ENCODE assay signal across 21 cellular contexts in genomic region chr10:13913890-13914289, GRCh38.
DNase-seq lines count a peak whose midpoint lies in the region; ATAC-seq, FAIRE-seq and TF ChIP-seq lines count a peak whose summit lies in the region.
"Had no signal": no experiment of that assay in that cellular context is flagged by ENCODE, and none has a peak within 500 bp of the region (broad histone marks: within the 10 kb centered on the region; RNA-seq: fewer than 3 reads in every experiment).

No MANE protein-coding gene starts in this region.

- TF ChIP-seq CTCF in liver (IDR thresholded peaks at IDR 0.05; ENCODE audit: low read depth, low read length, missing input control) = no peak
- no peak for TF ChIP-seq CTCF in HepG2 (CRISPR knock-in tag; IDR thresholded peaks at IDR 0.05)
- no peak for TF ChIP-seq CTCF in colonic mucosa (IDR thresholded peaks at IDR 0.05)

- BruUV-seq in HepG2 (replicated peaks; lab: Mats Ljungman, UMichigan) = no TSS peak

- WGBS in liver = 74% methylated on average over 5 of the region's 5 CpGs
- 72% methylated on average over 5 of the region's 5 CpGs for WGBS in HepG2 (ENCODE audit: low lambda C conversion rate)

- H3K9me3 ChIP-seq in liver (ENCODE audit: control insufficient read depth in 4 of 4, low read length in 3 of 4) (no peaks in the 10 kb centered on the region), HepG2 (ENCODE audit: low read length) (no peaks in the 10 kb centered on the region), colonic mucosa (no peaks in the 10 kb centered on the region)
- H3K9me3 ChIP-seq: body of pancreas, MG63 had no signal

- no peaks in the 10 kb centered on the region for H4K20me1 ChIP-seq in HepG2 (ENCODE audit: insufficient read depth, low read length)

- TF ChIP-seq RAD21 in liver (IDR thresholded peaks at IDR 0.05) (no peak), HepG2 (CRISPR knock-in tag; IDR thresholded peaks at IDR 0.05) (no peak)

- no peaks in the 10 kb centered on the region for H3K79me2 ChIP-seq in HepG2 (ENCODE audit: insufficient read depth, low read length)

- H3K27me3 ChIP-seq in liver (ENCODE audit: control insufficient read depth in 4 of 4, insufficient read depth in 4 of 4, low read length in 3 of 4) (no peaks in the 10 kb centered on the region), HepG2 (ENCODE audit: control insufficient read depth in 1 of 2, insufficient read depth in 2 of 2, low read length in 2 of 2) (no peaks in the 10 kb centered on the region), colonic mucosa (no peaks in the 10 kb centered on the region)
- H3K27me3 ChIP-seq: body of pancreas, MG63 had no signal

- FAIRE-seq in HepG2 (lab: Jason Lieb, UNC) = no peak

- H3K4me3 ChIP-seq in liver (ENCODE audit: low read depth in 1 of 3, low read length in 3 of 3) (no peak overlapping the region), HepG2 (replicated peaks in 1 of 3; ENCODE audit: insufficient read depth in 1 of 3, low read depth in 2 of 3, low read length in 3 of 3) (no peak overlapping the region), colonic mucosa (no peak overlapping the region)
- H3K4me3 ChIP-seq: body of pancreas, coronary artery, lung, MG63, SK-N-MC had no signal

- intact Hi-C loops in HepG2 (cut with micrococcal nuclease; ENCODE audit: unreplicated experiment) (no loop called here), head of caudate nucleus (cut with DNase I) (no loop called here), colonic mucosa (cut with DNase I) (no loop called here)

- TF ChIP-seq EP300 in HepG2 (IDR thresholded peaks at IDR 0.05; ENCODE audit: low read depth in 2 of 2, low read length in 2 of 2) (no peak), HepG2 (CRISPR knock-in tag; IDR thresholded peaks at IDR 0.05; ENCODE audit: borderline replicate concordance) (no peak)

- peak overlapping the region in 1 of 2 donors; percentile 1 for H3K27ac ChIP-seq in liver (ENCODE audit: low read depth in 1 of 2, low read length in 2 of 2)
- H3K27ac ChIP-seq in HepG2 (ENCODE audit: extremely low read length, insufficient read depth, low read length) = no peak overlapping the region
- H3K27ac ChIP-seq in colonic mucosa = no peak overlapping the region
- H3K27ac ChIP-seq: body of pancreas, coronary artery, foreskin keratinocyte, SK-N-MC had no signal

- no peak for DNase-seq in HepG2 (ENCODE audit: low spot score)
- peak in 32 of 42 donors; percentile 14 to 69 (median 40) for DNase-seq in head of caudate nucleus
- peak; percentile 87 for DNase-seq in myocyte (ENCODE audit: low read depth)
- no peak for DNase-seq in activated CD4-positive, alpha-beta T cell treated with anti-CD3 and anti-CD28 coated beads for 4 hours
- DNase-seq in colonic mucosa = no peak
- DNase-seq in stimulated activated naive CD8-positive, alpha-beta T cell treated with anti-CD3 and anti-CD28 coated beads, Interleukin-15, Interleukin-2, amounts not matched to agents 100 U/mL and 50 U/mL, for 24 hours = no peak
- no peak for DNase-seq in hepatic stellate cell (ENCODE audit: low spot score)
- DNase-seq: activated CD4-positive, alpha-beta T cell treated with anti-CD3 and anti-CD28 coated beads for 1 hour; CD4-positive, CD25-positive, alpha-beta regulatory T cell; DMS53; foreskin keratinocyte; HCEC 1CT; MG63; naive B cell; NCI-H82; stimulated activated CD4-positive, alpha-beta T cell treated with anti-CD3 and anti-CD28 coated beads, Interleukin-4, amount 100 ng/mL, for 24 hours had no signal

- no peak for TF ChIP-seq POLR2A in HepG2 (IDR thresholded peaks at IDR 0.05; ENCODE audit: insufficient read depth in 1 of 2, low read depth in 2 of 2, low read length in 2 of 2)

- in situ Hi-C loops in HepG2 (cut with HindIII; ENCODE audit: extremely low pct_ligation_motif_present, low pct_unique_long_range_greater_than_20kb) = no loop called here

- no peak overlapping the region for H3K9ac ChIP-seq in liver (ENCODE audit: low read depth in 1 of 2, low read length in 2 of 2)
- H3K9ac ChIP-seq in HepG2 (ENCODE audit: insufficient read depth, low read depth, low read length) = no peak overlapping the region
- H3K9ac ChIP-seq in colonic mucosa (ENCODE audit: low read depth in 2 of 2, low read length in 2 of 2) = no peak overlapping the region

- ATAC-seq in HepG2 = no peak
- ATAC-seq in stimulated activated naive CD8-positive, alpha-beta T cell treated with anti-CD3 and anti-CD28 coated beads, Interleukin-15, Interleukin-2, amounts not matched to agents 100 U/mL and 50 U/mL, for 24 hours = no peak
- ATAC-seq: body of pancreas, foreskin keratinocyte had no signal

- CTCF ChIA-PET in HepG2 (lab: Yijun Ruan, JAX; ENCODE audit: low intra/inter-chr PET ratio, low total read pairs) = no interaction called here

- H2AFZ ChIP-seq in HepG2 (ENCODE audit: low read length) = no peak overlapping the region

- no peak overlapping the region for H3K4me2 ChIP-seq in HepG2 (ENCODE audit: low read depth, low read length)

- H3K4me1 ChIP-seq in liver (ENCODE audit: control insufficient read depth in 4 of 4, insufficient read depth in 4 of 4, low read length in 3 of 4) = no peaks in the 10 kb centered on the region
- peaks cover 10% of the 10 kb centered on the region for H3K4me1 ChIP-seq in HepG2 (ENCODE audit: insufficient read depth, low read length)
- no peaks in the 10 kb centered on the region for H3K4me1 ChIP-seq in colonic mucosa
- H3K4me1 ChIP-seq: body of pancreas, foreskin keratinocyte had no signal

- H3K36me3 ChIP-seq in liver (ENCODE audit: control insufficient read depth in 4 of 4, insufficient read depth in 3 of 4, low read depth in 1 of 4, low read length in 3 of 4) = no peaks in the 10 kb centered on the region
- no peaks in the 10 kb centered on the region for H3K36me3 ChIP-seq in HepG2 (replicated peaks in 1 of 2; ENCODE audit: control insufficient read depth in 1 of 2, insufficient read depth in 2 of 2, low read length in 2 of 2)
- no peaks in the 10 kb centered on the region for H3K36me3 ChIP-seq in colonic mucosa
- H3K36me3 ChIP-seq: MG63 had no signal

- POLR2A ChIA-PET in HepG2 (lab: Yijun Ruan, JAX) = no interaction called here

TF ChIP-seq in liver, 16 proteins besides CTCF, POLR2A, EP300 and RAD21:
- peak; percentile 31 for TF ChIP-seq NR2F2 (IDR thresholded peaks at IDR 0.05)
- peak in 1 of 2 donors; percentile 5 for TF ChIP-seq RXRA (IDR thresholded peaks at IDR 0.05)
- TF ChIP-seq HNF4G (IDR thresholded peaks at IDR 0.05) = no peak
TF ChIP-seq in liver: peak in this region for 2.

TF ChIP-seq in HepG2, 621 proteins besides CTCF, POLR2A, EP300 and RAD21:
- TF ChIP-seq ZNF747 (CRISPR knock-in tag; IDR thresholded peaks at IDR 0.05; ENCODE audit: borderline replicate concordance) = no peak
- TF ChIP-seq, protein P1, sequence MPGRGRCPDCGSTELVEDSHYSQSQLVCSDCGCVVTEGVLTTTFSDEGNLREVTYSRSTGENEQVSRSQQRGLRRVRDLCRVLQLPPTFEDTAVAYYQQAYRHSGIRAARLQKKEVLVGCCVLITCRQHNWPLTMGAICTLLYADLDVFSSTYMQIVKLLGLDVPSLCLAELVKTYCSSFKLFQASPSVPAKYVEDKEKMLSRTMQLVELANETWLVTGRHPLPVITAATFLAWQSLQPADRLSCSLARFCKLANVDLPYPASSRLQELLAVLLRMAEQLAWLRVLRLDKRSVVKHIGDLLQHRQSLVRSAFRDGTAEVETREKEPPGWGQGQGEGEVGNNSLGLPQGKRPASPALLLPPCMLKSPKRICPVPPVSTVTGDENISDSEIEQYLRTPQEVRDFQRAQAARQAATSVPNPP (CRISPR knock-in tag; IDR thresholded peaks at IDR 0.05) = no peak
- TF ChIP-seq, protein P2, sequence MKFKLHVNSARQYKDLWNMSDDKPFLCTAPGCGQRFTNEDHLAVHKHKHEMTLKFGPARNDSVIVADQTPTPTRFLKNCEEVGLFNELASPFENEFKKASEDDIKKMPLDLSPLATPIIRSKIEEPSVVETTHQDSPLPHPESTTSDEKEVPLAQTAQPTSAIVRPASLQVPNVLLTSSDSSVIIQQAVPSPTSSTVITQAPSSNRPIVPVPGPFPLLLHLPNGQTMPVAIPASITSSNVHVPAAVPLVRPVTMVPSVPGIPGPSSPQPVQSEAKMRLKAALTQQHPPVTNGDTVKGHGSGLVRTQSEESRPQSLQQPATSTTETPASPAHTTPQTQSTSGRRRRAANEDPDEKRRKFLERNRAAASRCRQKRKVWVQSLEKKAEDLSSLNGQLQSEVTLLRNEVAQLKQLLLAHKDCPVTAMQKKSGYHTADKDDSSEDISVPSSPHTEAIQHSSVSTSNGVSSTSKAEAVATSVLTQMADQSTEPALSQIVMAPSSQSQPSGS (CRISPR knock-in tag; IDR thresholded peaks at IDR 0.05) = no peak
- no peak for TF ChIP-seq ISX (CRISPR knock-in tag; conservative IDR thresholded peaks at IDR 0.05)

Comparison
In these comparisons a context has a peak if more than half of its experiments do, and no peak if none do; other contexts are left out.
1. DNase-seq: peak in head of caudate nucleus (32 of 42) and myocyte (single experiment); none in HepG2 (single experiment), activated CD4-positive, alpha-beta T cell treated with anti-CD3 and anti-CD28 coated beads for 4 hours (0 of 2), colonic mucosa (single experiment), stimulated activated naive CD8-positive, alpha-beta T cell treated with anti-CD3 and anti-CD28 coated beads, Interleukin-15, Interleukin-2, amounts not matched to agents 100 U/mL and 50 U/mL, for 24 hours (single experiment) and hepatic stellate cell (single experiment).